Comparison of ENCODE assay signal across 1 cellular context in genomic region chr9:137446851-137447471, GRCh38.
TF ChIP-seq lines count a peak whose summit lies in the region.

No MANE protein-coding gene starts in this region.

TF ChIP-seq in GM12878, 131 proteins besides CTCF, POLR2A, EP300 and RAD21:
- TF ChIP-seq POLR2AphosphoS5 (IDR thresholded peaks at IDR 0.05; ENCODE audit: low read length) (0 out of 2 replicates have a peak, but pooled peaks have one; percentile 9), CHD2 (IDR thresholded peaks at IDR 0.05; ENCODE audit: borderline replicate concordance, low read depth, low read length) (no peak), KDM1A (IDR thresholded peaks at IDR 0.05; ENCODE audit: borderline replicate concordance) (no peak), SPI1 (IDR thresholded peaks at IDR 0.05; ENCODE audit: borderline replicate concordance, insufficient read depth, low read depth, low read length) (no peak)
